In the genomic region with DNA sequence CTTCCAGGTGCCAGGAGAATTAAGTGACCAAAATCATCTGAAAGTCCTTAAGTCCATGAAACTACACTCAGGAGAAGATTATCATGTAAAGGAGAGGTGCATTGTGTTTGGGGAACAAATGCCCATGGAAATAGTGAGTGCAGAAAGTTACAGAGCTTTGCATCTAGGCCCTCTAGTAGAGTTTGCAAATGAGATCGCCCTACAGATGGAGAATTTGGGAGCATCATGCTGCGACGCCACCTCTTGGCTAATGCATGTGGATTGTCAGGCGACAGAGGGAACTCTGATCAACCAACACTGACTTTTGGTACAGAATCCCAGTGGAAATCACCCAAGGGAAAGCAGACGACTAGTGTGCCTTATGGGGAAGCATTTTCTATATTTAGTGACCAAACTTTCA, we compare ENCODE assay signal across 21 cellular contexts.
"Had no signal": no experiment of that assay in that cellular context is flagged by ENCODE, and none has a peak within 500 bp of the region (broad histone marks: within the 10 kb centered on the region; RNA-seq: fewer than 3 reads in every experiment).

No MANE protein-coding gene starts in this region.

- H3K4me1 Mint-ChIP-seq: naive thymus-derived CD8-positive, alpha-beta T cell had no signal

- H3K36me3 ChIP-seq: gastrocnemius medialis, heart right ventricle, neural progenitor cell, pancreas, tibial artery, upper lobe of left lung, uterus had no signal

- H3K4me1 ChIP-seq: uterus had no signal

- H3K4me3 ChIP-seq: coronary artery, gastrocnemius medialis, heart right ventricle, mucosa of descending colon, neural progenitor cell, pancreas, tibial artery, upper lobe of left lung, uterus had no signal

- DNase-seq: effector CD8-positive, alpha-beta T cell; gastrocnemius medialis; heart right ventricle; hypothalamus; islet precursor cell; mammary epithelial cell; mucosa of descending colon; naive thymus-derived CD8-positive, alpha-beta T cell; nucleus accumbens; pancreas; right cardiac atrium; small intestine; stimulated activated CD4-positive, alpha-beta T cell treated with anti-CD3 and anti-CD28 coated beads, Interleukin-12 subunit alpha, Interleukin-12 subunit beta, amount 100 ng/mL, for 4 hours; tibial artery; upper lobe of left lung; uterus had no signal

- H3K4me3 Mint-ChIP-seq: naive thymus-derived CD8-positive, alpha-beta T cell; neural progenitor cell; stimulated activated naive CD8-positive, alpha-beta T cell treated with anti-CD3 and anti-CD28 coated beads, Interleukin-15, Interleukin-2, amounts not matched to agents 100 ng/mL and 50 ng/mL, for 24 hours had no signal

- ATAC-seq: esophagus mucosa; gastrocnemius medialis; heart right ventricle; mucosa of descending colon; naive thymus-derived CD8-positive, alpha-beta T cell; right cardiac atrium had no signal

- H3K9me3 Mint-ChIP-seq: naive thymus-derived CD8-positive, alpha-beta T cell; stimulated activated naive CD8-positive, alpha-beta T cell treated with anti-CD3 and anti-CD28 coated beads, Interleukin-15, Interleukin-2, amounts not matched to agents 100 ng/mL and 50 ng/mL, for 24 hours had no signal

- H3K9me3 ChIP-seq: gastrocnemius medialis, heart right ventricle, mucosa of descending colon, pancreas, tibial artery, upper lobe of left lung, uterus had no signal

- H3K36me3 Mint-ChIP-seq: naive thymus-derived CD8-positive, alpha-beta T cell; neural progenitor cell had no signal

- H3K27me3 ChIP-seq: gastrocnemius medialis, tibial artery, uterus had no signal

- H3K9ac ChIP-seq: neural progenitor cell had no signal

- H3K27ac ChIP-seq: coronary artery, gastrocnemius medialis, heart right ventricle, neural progenitor cell, pancreas, tibial artery, upper lobe of left lung, uterus had no signal

- H2AFZ ChIP-seq: neural progenitor cell had no signal

- H3K27ac Mint-ChIP-seq: naive thymus-derived CD8-positive, alpha-beta T cell; progenitor cell of endocrine pancreas; stimulated activated naive CD8-positive, alpha-beta T cell treated with anti-CD3 and anti-CD28 coated beads, Interleukin-15, Interleukin-2, amounts not matched to agents 100 ng/mL and 50 ng/mL, for 24 hours had no signal
